Comparison of ENCODE assay signal across 34 cellular contexts in the genomic region with DNA sequence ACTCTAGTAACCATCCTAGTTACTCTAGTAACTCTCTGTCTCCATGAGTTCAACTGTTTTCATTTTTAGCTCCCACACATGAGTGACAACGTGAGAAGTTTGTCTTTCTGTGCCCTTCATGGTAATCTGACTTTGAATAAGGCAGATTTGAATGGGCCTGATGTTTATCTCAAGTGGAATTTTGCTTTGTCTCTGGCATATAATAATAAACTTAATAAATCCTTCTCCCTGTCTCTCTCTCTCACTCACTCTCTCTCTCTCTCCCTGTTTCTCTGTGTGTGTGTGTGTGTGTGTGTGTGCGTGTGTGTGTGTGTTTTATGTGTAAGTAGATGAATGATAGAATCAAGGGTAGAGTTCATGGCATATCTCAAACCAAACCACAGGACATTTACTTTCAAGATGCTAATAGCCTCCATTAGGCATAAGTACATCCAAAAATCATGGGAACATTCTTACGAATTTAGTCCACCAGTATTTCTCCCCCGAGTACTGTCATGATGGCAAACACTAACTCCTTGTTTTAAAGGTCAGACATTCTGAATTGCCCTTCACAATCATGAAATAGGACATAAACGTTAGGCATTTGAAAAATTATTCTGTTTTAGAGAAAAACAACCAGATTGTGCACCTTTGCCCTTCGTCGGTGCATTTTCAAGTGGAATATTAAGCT.
DNase-seq lines count a peak whose midpoint lies in the region; ATAC-seq and TF ChIP-seq lines count a peak whose summit lies in the region.
"Had no signal": no experiment of that assay in that cellular context is flagged by ENCODE, and none has a peak within 500 bp of the region (broad histone marks: within the 10 kb centered on the region; RNA-seq: fewer than 3 reads in every experiment).

No MANE protein-coding gene starts in this region.

- DNase-seq in COLO829 (ENCODE audit: low spot score) (peak; percentile 53), NCI-H748 treated with DMSO at 0.1 percent for 48 hours (lab: John Stamatoyannopoulos, UW) (peak; percentile 39), mesothelial cell of epicardium (ENCODE audit: low spot score in 2 of 2, unreplicated experiment in 2 of 2) (no peak), NCI-H524 treated with DMSO at 0.1 percent for 48 hours (lab: John Stamatoyannopoulos, UW) (no peak), LoVo (ENCODE audit: low spot score) (no peak)
- DNase-seq in CD4-positive, alpha-beta memory T cell, result no peak
- DNase-seq: activated B cell treated with CpG ODN at 0.5 μM for 24 hours; activated CD8-positive, alpha-beta memory T cell treated with anti-CD3 and anti-CD28 coated beads, Interleukin-2, amount 50 U/mL, for 48 hours; activated naive CD4-positive, alpha-beta T cell treated with anti-CD3 and anti-CD28 coated beads, Interleukin-2, amount 50 U/mL, for 16 hours; amygdala; Caco-2; effector CD8-positive, alpha-beta T cell; EL; glutamatergic neuron; GM23248; islet precursor cell; Kasumi-1; NCI-H2029 treated with DMSO at 0.1 percent for 48 hours; NCI-H226; ovary; sigmoid colon; stimulated activated CD4-positive, alpha-beta T cell treated with anti-CD3 and anti-CD28 coated beads, Interleukin-4, amount 100 ng/mL, for 4 hours; T-helper 1 cell; upper lobe of left lung had no signal

- ATAC-seq in GM19452 (IDR thresholded peaks at IDR 0.05; ENCODE audit: unreplicated experiment), result no peak
- ATAC-seq: GM12878; natural killer cell treated with Interleukin-12 subunit alpha and Interleukin-12 subunit beta and Interleukin-15 and Interleukin-18, amount 100 ng/mL, for 72 hours; Panc1; stimulated activated memory B cell treated with anti-CD40 and anti-IgM and Interleukin-4, amounts not matched to agents 10 μg/mL and 1 μg/mL and 100 μg/mL, for 72 hours had no signal

- POLR2A ChIA-PET in CD4-positive, alpha-beta memory T cell (lab: Charles Lee; ENCODE audit: partially characterized antibody), result no interaction called here

- no peaks in the 10 kb centered on the region for H3K79me2 ChIP-seq in DOHH2 (ENCODE audit: control insufficient read depth, low read length)

- H3K4me3 ChIP-seq in DOHH2 (ENCODE audit: low read length), result no peak overlapping the region
- H3K4me3 ChIP-seq in CD4-positive, alpha-beta memory T cell (ENCODE audit: low read length in 2 of 2), result no peak overlapping the region
- H3K4me3 ChIP-seq: BLaER1, breast epithelium, GM12878, GM23248, ovary, sigmoid colon, SJCRH30, upper lobe of left lung had no signal

- H3K27me3 ChIP-seq in DOHH2 (ENCODE audit: control insufficient read depth, low read length), result no peaks in the 10 kb centered on the region
- H3K27me3 ChIP-seq in CD4-positive, alpha-beta memory T cell (ENCODE audit: insufficient read depth, low read length), result no peaks in the 10 kb centered on the region
- H3K27me3 ChIP-seq: BLaER1, breast epithelium, ovary, sigmoid colon, SJCRH30, upper lobe of left lung had no signal

- intact Hi-C loops in CD4-positive, alpha-beta memory T cell (cut with micrococcal nuclease), result no loop called here

- peaks cover 9% of the 10 kb centered on the region for H3F3A ChIP-seq in DOHH2 (ENCODE audit: control insufficient read depth, insufficient read depth)

- H3K27ac Mint-ChIP-seq in mesothelial cell of epicardium, result peak overlapping the region; percentile 11
- H3K27ac Mint-ChIP-seq in CD4-positive, alpha-beta memory T cell, result no peak overlapping the region
- H3K27ac Mint-ChIP-seq: activated B cell treated with CpG ODN at 0.5 μM for 24 hours; natural killer cell treated with Interleukin-12 subunit alpha and Interleukin-12 subunit beta and Interleukin-15 and Interleukin-18, amount 100 ng/mL, for 72 hours; stimulated activated memory B cell treated with anti-CD40 and anti-IgM and Interleukin-4, amounts not matched to agents 10 μg/mL and 1 μg/mL and 100 μg/mL, for 72 hours had no signal

- no peaks in the 10 kb centered on the region for H4K20me1 ChIP-seq in DOHH2 (ENCODE audit: control insufficient read depth, insufficient read depth, low read depth, low read length)
- H4K20me1 ChIP-seq: BLaER1 had no signal

- H3K9me2 ChIP-seq in DOHH2 (replicated peaks; ENCODE audit: control insufficient read depth, low read length), result no peaks in the 10 kb centered on the region

- H3K9me3 Mint-ChIP-seq in mesothelial cell of epicardium, result peaks cover 8% of the 10 kb centered on the region
- peaks cover 3 to 13% (median 9%) of the 10 kb centered on the region in 8 donors for H3K9me3 Mint-ChIP-seq in CD4-positive, alpha-beta memory T cell

- peaks cover 28% of the 10 kb centered on the region; the same call in 1 of the 2 replicates for H3K9me3 ChIP-seq in DOHH2 (ENCODE audit: control insufficient read depth, insufficient read depth, low read length)
- no peaks in the 10 kb centered on the region for H3K9me3 ChIP-seq in CD4-positive, alpha-beta memory T cell (ENCODE audit: control insufficient read depth in 1 of 2, low read length in 2 of 2)
- H3K9me3 ChIP-seq: breast epithelium, Caco-2, ovary, sigmoid colon, SJCRH30, upper lobe of left lung had no signal

- peaks cover 24% of the 10 kb centered on the region for H3K36me3 ChIP-seq in DOHH2 (ENCODE audit: control insufficient read depth, low read length)
- H3K36me3 ChIP-seq in CD4-positive, alpha-beta memory T cell (ENCODE audit: insufficient read depth, low read length), result no peaks in the 10 kb centered on the region
- H3K36me3 ChIP-seq: BLaER1, breast epithelium, ovary, sigmoid colon, SJCRH30, upper lobe of left lung had no signal

- TF ChIP-seq CTCF in DOHH2 (IDR thresholded peaks at IDR 0.05; ENCODE audit: low read depth, low read length, poor library complexity, severe bottlenecking) (no peak), mesothelial cell of epicardium (IDR thresholded peaks at IDR 0.05; ENCODE audit: unreplicated experiment) (no peak)

- no peak overlapping the region for H3K4me3 Mint-ChIP-seq in mesothelial cell of epicardium
- no peak overlapping the region for H3K4me3 Mint-ChIP-seq in CD4-positive, alpha-beta memory T cell
- H3K4me3 Mint-ChIP-seq: activated B cell treated with CpG ODN at 0.5 μM for 24 hours; natural killer cell treated with Interleukin-12 subunit alpha and Interleukin-12 subunit beta and Interleukin-15 and Interleukin-18, amount 100 ng/mL, for 72 hours; stimulated activated memory B cell treated with anti-CD40 and anti-IgM and Interleukin-4, amounts not matched to agents 10 μg/mL and 1 μg/mL and 100 μg/mL, for 72 hours had no signal

- peak overlapping the region; percentile 24; the same call in 1 of the 2 replicates for H3K4me2 ChIP-seq in DOHH2 (ENCODE audit: low read length)
- H3K4me2 ChIP-seq: BLaER1 had no signal

- no peaks in the 10 kb centered on the region for H3K36me3 Mint-ChIP-seq in mesothelial cell of epicardium
- no peaks in the 10 kb centered on the region for H3K36me3 Mint-ChIP-seq in CD4-positive, alpha-beta memory T cell
- H3K36me3 Mint-ChIP-seq: natural killer cell treated with Interleukin-12 subunit alpha and Interleukin-12 subunit beta and Interleukin-15 and Interleukin-18, amount 100 ng/mL, for 72 hours; stimulated activated memory B cell treated with anti-CD40 and anti-IgM and Interleukin-4, amounts not matched to agents 10 μg/mL and 1 μg/mL and 100 μg/mL, for 72 hours had no signal

- no peaks in the 10 kb centered on the region for H3K27me3 Mint-ChIP-seq in mesothelial cell of epicardium (ENCODE audit: low read depth)
- no peaks in the 10 kb centered on the region for H3K27me3 Mint-ChIP-seq in CD4-positive, alpha-beta memory T cell
- H3K27me3 Mint-ChIP-seq: activated B cell treated with CpG ODN at 0.5 μM for 24 hours; natural killer cell treated with Interleukin-12 subunit alpha and Interleukin-12 subunit beta and Interleukin-15 and Interleukin-18, amount 100 ng/mL, for 72 hours; stimulated activated memory B cell treated with anti-CD40 and anti-IgM and Interleukin-4, amounts not matched to agents 10 μg/mL and 1 μg/mL and 100 μg/mL, for 72 hours had no signal

- H3K27ac ChIP-seq in DOHH2 (ENCODE audit: low read depth, low read length), result 0 out of 2 replicates have a peak overlapping the region, but pooled peaks have one; percentile 7
- H3K27ac ChIP-seq in CD4-positive, alpha-beta memory T cell (ENCODE audit: low read depth, low read length), result no peak overlapping the region
- H3K27ac ChIP-seq: BLaER1, breast epithelium, epithelial cell of prostate, GM23248, ovary, SJCRH30, upper lobe of left lung had no signal

- H3K4me1 ChIP-seq in DOHH2 (ENCODE audit: control insufficient read depth, low read length), result peaks cover 95% of the 10 kb centered on the region
- H3K4me1 ChIP-seq in CD4-positive, alpha-beta memory T cell (ENCODE audit: insufficient read depth, low read length), result no peaks in the 10 kb centered on the region
- H3K4me1 ChIP-seq: breast epithelium, Caco-2, sigmoid colon, SJCRH30, upper lobe of left lung had no signal

- CTCF ChIA-PET in CD4-positive, alpha-beta memory T cell (lab: Charles Lee; ENCODE audit: partially characterized antibody), result no interaction called here

- H3K4me1 Mint-ChIP-seq in mesothelial cell of epicardium, result peaks cover 26% of the 10 kb centered on the region
- no peaks in the 10 kb centered on the region for H3K4me1 Mint-ChIP-seq in CD4-positive, alpha-beta memory T cell
- H3K4me1 Mint-ChIP-seq: activated B cell treated with CpG ODN at 0.5 μM for 24 hours; stimulated activated memory B cell treated with anti-CD40 and anti-IgM and Interleukin-4, amounts not matched to agents 10 μg/mL and 1 μg/mL and 100 μg/mL, for 72 hours had no signal

Comparison
In these comparisons a context has a peak if more than half of its experiments do, and no peak if none do; other contexts are left out.
1. DNase-seq: peak in COLO829 (single experiment) and NCI-H748 treated with DMSO at 0.1 percent for 48 hours (single experiment); none in mesothelial cell of epicardium (0 of 2), NCI-H524 treated with DMSO at 0.1 percent for 48 hours (single experiment), LoVo (single experiment) and CD4-positive, alpha-beta memory T cell (0 of 5).